In the genomic region with DNA sequence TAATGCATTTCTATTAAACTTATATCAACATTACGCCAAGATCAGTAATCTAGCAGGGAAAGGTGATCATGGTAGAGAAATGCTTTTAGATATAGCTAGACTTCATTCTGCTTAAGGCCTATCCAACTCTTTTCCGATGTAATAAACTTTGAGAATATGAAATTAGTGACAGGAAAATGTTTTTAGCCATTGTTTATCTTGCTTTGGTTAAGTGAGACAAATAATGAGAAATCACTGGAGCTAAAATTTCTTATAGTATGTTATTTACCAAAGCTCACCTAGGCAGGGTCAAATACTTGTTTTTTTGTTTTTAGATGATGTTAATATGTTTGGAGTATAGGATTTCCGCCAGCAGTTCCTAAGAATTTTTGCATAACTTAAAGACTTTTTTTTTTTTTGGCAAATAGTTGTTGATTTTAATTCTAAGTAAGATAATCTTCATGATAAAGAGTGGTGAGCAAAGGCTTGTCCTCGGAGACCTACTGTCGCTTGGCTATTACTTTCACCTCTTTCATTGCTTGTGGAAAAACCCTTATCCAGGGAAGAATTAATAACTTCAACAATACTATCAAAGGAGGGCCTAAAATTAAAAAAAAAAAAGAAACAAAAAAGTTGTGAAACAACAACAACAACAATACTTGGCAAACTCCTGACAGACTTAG, we compare ENCODE assay signal across 24 cellular contexts.
A peak's percentile ranks its signal among the peaks of the same experiment; 100 is the strongest.
DNase-seq lines count a peak whose midpoint lies in the region; ATAC-seq and TF ChIP-seq lines count a peak whose summit lies in the region.
"Had no signal": no experiment of that assay in that cellular context is flagged by ENCODE, and none has a peak within 500 bp of the region (broad histone marks: within the 10 kb centered on the region; RNA-seq: fewer than 3 reads in every experiment).

No MANE protein-coding gene starts in this region.

- H3K36me3 Mint-ChIP-seq in WTC11: peaks cover 28% of the 10 kb centered on the region
- peaks cover 67% of the 10 kb centered on the region for H3K36me3 Mint-ChIP-seq in neural progenitor cell
- H3K36me3 Mint-ChIP-seq: CD8-positive, alpha-beta T cell had no signal

- in situ Hi-C loops in HAP-1 (cut with MboI; ENCODE audit: low sequenced_read_pairs): no loop called here

- H3K27ac Mint-ChIP-seq in WTC11 (peak overlapping the region; percentile 97), neural progenitor cell (no peak overlapping the region)
- H3K27ac Mint-ChIP-seq: CD8-positive, alpha-beta T cell had no signal

- CTCF ChIA-PET in WTC11 (lab: Charles Lee): interaction anchor here (0.8 to 1.0 kb wide), 2 partner anchors 25 to 26 kb away, joined by 3 to 5 read pairs; no protein-coding TSS in a partner anchor

- peaks cover 73% of the 10 kb centered on the region for H3K4me1 Mint-ChIP-seq in WTC11
- H3K4me1 Mint-ChIP-seq in neural progenitor cell: peaks cover 7% of the 10 kb centered on the region

- H4K20me1 ChIP-seq in neural progenitor cell (ENCODE audit: low read depth): peaks cover 25% of the 10 kb centered on the region

- peak overlapping the region; percentile 57 for H3K4me3 Mint-ChIP-seq in WTC11
- no peak overlapping the region for H3K4me3 Mint-ChIP-seq in neural progenitor cell
- H3K4me3 Mint-ChIP-seq: CD8-positive, alpha-beta T cell had no signal

- POLR2A ChIA-PET in WTC11 (lab: Charles Lee): no interaction called here

- no peak overlapping the region for H3K9ac ChIP-seq in iPS-15b (ENCODE audit: low read depth, low read length)
- H3K9ac ChIP-seq in neural progenitor cell: no peak overlapping the region
- H3K9ac ChIP-seq: GM23248 had no signal

- peak; percentile 20 to 81 for DNase-seq in HAP-1 (ENCODE audit: low spot score in 2 of 2)
- no peak for DNase-seq in WTC11 (ENCODE audit: low spot score)
- DNase-seq in neural progenitor cell (ENCODE audit: low spot score): no peak
- DNase-seq in COLO668 (lab: John Stamatoyannopoulos, UW; ENCODE audit: unreplicated experiment): no peak
- DNase-seq in left colon: no peak
- no peak for DNase-seq in NCI-H524 treated with DMSO at 0.1 percent for 48 hours (lab: John Stamatoyannopoulos, UW)
- DNase-seq: CD8-positive, alpha-beta T cell; DMS79 treated with DMSO at 0.1 percent for 48 hours; GM23248; Kasumi-1; MV-4-11; NCI-H1105; NCI-H1436 treated with DMSO at 0.1 percent for 48 hours; NCI-H1930; NCI-H446 treated with DMSO at 0.1 percent for 48 hours; NCI-H526 treated with DMSO at 0.1 percent for 48 hours; SHP77; T-helper 1 cell had no signal

- no peak overlapping the region for H3K27ac ChIP-seq in neural progenitor cell
- H3K27ac ChIP-seq: A549, C4-2B, GM23248, RWPE1 had no signal

- no peaks in the 10 kb centered on the region for H3K27me3 Mint-ChIP-seq in WTC11 (ENCODE audit: low read depth)
- H3K27me3 Mint-ChIP-seq in neural progenitor cell (ENCODE audit: insufficient read depth, low read depth): no peaks in the 10 kb centered on the region

- peaks cover 35% of the 10 kb centered on the region for H3F3A ChIP-seq in neural progenitor cell (ENCODE audit: low read depth)

- no peak for TF ChIP-seq CTCF in WTC11 (IDR thresholded peaks at IDR 0.05)
- no peak for TF ChIP-seq CTCF in neural progenitor cell (IDR thresholded peaks at IDR 0.05)

- H3K4me1 ChIP-seq in HAP-1: peaks cover 21% of the 10 kb centered on the region
- H3K4me1 ChIP-seq in iPS-15b (ENCODE audit: control insufficient read depth, insufficient read depth, low read length): peaks cover 28% of the 10 kb centered on the region
- peaks cover 28% of the 10 kb centered on the region for H3K4me1 ChIP-seq in neural progenitor cell
- H3K4me1 ChIP-seq: A549 had no signal

- H3K9me3 ChIP-seq in HAP-1 (0 out of 2 replicates have a peak, but pooled peaks cover 3% of the 10 kb centered on the region), iPS-15b (ENCODE audit: control insufficient read depth, insufficient read depth, low read length) (peaks cover 8% of the 10 kb centered on the region), neural progenitor cell (ENCODE audit: low read depth) (no peaks in the 10 kb centered on the region)

- ATAC-seq in WTC11 (no peak; the same call in 1 of the 2 replicates), left colon (no peak)
- ATAC-seq: A549; CD8-positive, alpha-beta T cell; K562; Panc1 had no signal

- H3K4me2 ChIP-seq in neural progenitor cell: peak overlapping the region; percentile 16
- H3K4me2 ChIP-seq: A549 had no signal

- intact Hi-C loops in left colon (cut with DNase I, micrococcal nuclease): no loop called here

- H3K36me3 ChIP-seq in HAP-1 (replicated peaks): no peaks in the 10 kb centered on the region
- H3K36me3 ChIP-seq in iPS-15b (ENCODE audit: control insufficient read depth, insufficient read depth, low read length): peaks cover 8% of the 10 kb centered on the region
- H3K36me3 ChIP-seq in neural progenitor cell: peaks cover 10% of the 10 kb centered on the region

- H3K9me3 Mint-ChIP-seq in WTC11 (peaks cover 15% of the 10 kb centered on the region), neural progenitor cell (peaks cover 54% of the 10 kb centered on the region)
- H3K9me3 Mint-ChIP-seq: CD8-positive, alpha-beta T cell had no signal

- H3K4me3 ChIP-seq in HAP-1 (no peak overlapping the region), iPS-15b (ENCODE audit: low read depth, low read length) (peak overlapping the region; percentile 10), neural progenitor cell (no peak overlapping the region)
- H3K4me3 ChIP-seq: A549, GM23248, K562 had no signal

- H2AFZ ChIP-seq in neural progenitor cell (replicated peaks): no peak overlapping the region
- H2AFZ ChIP-seq: GM23248 had no signal

- H3K27me3 ChIP-seq in HAP-1 (ENCODE audit: low read depth) (no peaks in the 10 kb centered on the region), iPS-15b (ENCODE audit: control insufficient read depth, insufficient read depth, low read length) (no peaks in the 10 kb centered on the region), neural progenitor cell (no peaks in the 10 kb centered on the region)

- H3K79me2 ChIP-seq in neural progenitor cell (ENCODE audit: low read depth): peaks cover 98% of the 10 kb centered on the region

TF ChIP-seq in WTC11, 78 proteins besides CTCF, POLR2A, EP300 and RAD21:
- TF ChIP-seq ZNF423 (CRISPR knock-in tag; IDR thresholded peaks at IDR 0.05): no peak
- TF ChIP-seq MAX (CRISPR knock-in tag; IDR thresholded peaks at IDR 0.05): no peak
- TF ChIP-seq FOXP1 (CRISPR knock-in tag; IDR thresholded peaks at IDR 0.05; ENCODE audit: borderline replicate concordance): no peak

Comparison
In these comparisons a context has a peak if more than half of its experiments do, and no peak if none do; other contexts are left out.
1. DNase-seq: peak in HAP-1 (2 of 2); none in WTC11 (single experiment), neural progenitor cell (single experiment), COLO668 (single experiment), left colon (0 of 2) and NCI-H524 treated with DMSO at 0.1 percent for 48 hours (single experiment).